1 cellular context compared by ENCODE assay signal in genomic region chr18:44681039-44681595, GRCh38.
TF ChIP-seq lines count a peak whose summit lies in the region.

No MANE protein-coding gene starts in this region.

TF ChIP-seq in HepG2, 621 proteins besides CTCF, POLR2A, EP300 and RAD21 (continued from another document):
- TF ChIP-seq AHDC1 (CRISPR knock-in tag; IDR thresholded peaks at IDR 0.05; ENCODE audit: borderline replicate concordance) = no peak
